Comparison of ENCODE assay signal across 8 cellular contexts in the genomic region with DNA sequence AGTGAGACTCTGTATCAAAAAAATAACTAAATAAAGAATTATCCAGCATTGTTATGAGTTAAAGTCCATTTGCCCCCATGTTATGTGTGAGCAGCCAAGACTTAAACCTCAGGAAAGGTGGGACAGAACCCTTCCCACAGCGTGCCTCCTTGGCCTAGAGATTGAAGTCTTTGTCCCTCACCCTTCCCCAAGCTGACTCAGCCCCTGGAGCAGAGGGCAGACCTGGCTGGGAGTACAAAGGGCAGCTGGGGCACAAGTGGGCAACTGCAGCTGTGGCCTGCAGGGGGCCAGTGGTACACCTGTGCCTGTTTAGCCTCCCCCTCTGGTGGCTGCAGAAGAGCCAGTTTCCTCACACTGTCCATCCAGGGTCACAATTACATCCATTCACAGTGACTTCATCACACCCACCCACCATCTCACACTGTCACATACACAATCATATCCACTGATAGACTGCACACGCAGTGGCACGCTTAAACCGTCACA. TPM values are rescaled to one million over a fixed set of nuclear protein-coding genes. Genes with fewer than 3 reads are reported as not detected.
DNase-seq lines count a peak whose midpoint lies in the region; TF ChIP-seq lines count a peak whose summit lies in the region.

No MANE protein-coding gene starts in this region.

- TF ChIP-seq POLR2A in ovary (IDR thresholded peaks at IDR 0.05) = no peak

- TF ChIP-seq EP300 in ovary (IDR thresholded peaks at IDR 0.05) = no peak

- no peaks in the 10 kb centered on the region for H3K27me3 ChIP-seq in ovary

- peak overlapping the region; percentile 89 for H3K27ac Mint-ChIP-seq in activated CD4-positive, alpha-beta memory T cell treated with anti-CD3 and anti-CD28 coated beads, Interleukin-2, amount 10 ng/mL, durations not matched to agents 7 days and 5 days

- CTCF ChIA-PET in activated CD4-positive, alpha-beta memory T cell treated with anti-CD3 and anti-CD28 coated beads, Interleukin-2, amount 10 ng/mL, durations not matched to agents 7 days and 5 days (lab: Charles Lee) = interaction anchor here (0.9 to 4.5 kb wide), 16 partner anchors 9 to 481 kb away, joined by 3 to 43 read pairs (median 4); partner anchors contain the start of genes ABHD14A, ABHD14B, PARP3 and POC1A

- H3K27me3 Mint-ChIP-seq in activated CD4-positive, alpha-beta memory T cell treated with anti-CD3 and anti-CD28 coated beads, Interleukin-2, amount 10 ng/mL, durations not matched to agents 7 days and 5 days = no peaks in the 10 kb centered on the region

- H3K27ac ChIP-seq in ovary = peak overlapping the region; percentile 65 to 96

- H3K9me3 Mint-ChIP-seq in activated CD4-positive, alpha-beta memory T cell treated with anti-CD3 and anti-CD28 coated beads, Interleukin-2, amount 10 ng/mL, durations not matched to agents 7 days and 5 days = no peaks in the 10 kb centered on the region

- peaks cover 37% of the 10 kb centered on the region for H3K4me1 Mint-ChIP-seq in activated CD4-positive, alpha-beta memory T cell treated with anti-CD3 and anti-CD28 coated beads, Interleukin-2, amount 10 ng/mL, durations not matched to agents 7 days and 5 days

- peak overlapping the region; percentile 66 for H3K4me3 ChIP-seq in LNCaP clone FGC (ENCODE audit: low read depth, low read length)
- H3K4me3 ChIP-seq in ovary = peak overlapping the region; percentile 61

- H3K36me3 Mint-ChIP-seq in activated CD4-positive, alpha-beta memory T cell treated with anti-CD3 and anti-CD28 coated beads, Interleukin-2, amount 10 ng/mL, durations not matched to agents 7 days and 5 days (ENCODE audit: low read depth) = peaks cover 8% of the 10 kb centered on the region

- POLR2A ChIA-PET in activated CD4-positive, alpha-beta memory T cell treated with anti-CD3 and anti-CD28 coated beads, Interleukin-2, amount 10 ng/mL, durations not matched to agents 7 days and 5 days (lab: Charles Lee) = interaction anchor here (0.7 to 7.6 kb wide), 14 partner anchors 8 to 1374 kb away, joined by 3 to 78 read pairs (median 5); partner anchors contain the start of genes ABHD14A, ABHD14B, DUSP7 and PARP3

- WGBS in ovary, 3 donors = 8 to 16% (median 14%) methylated on average over 4 of the region's 4 CpGs

- H3K36me3 ChIP-seq in ovary = no peaks in the 10 kb centered on the region

- peaks cover 9% of the 10 kb centered on the region for H3K4me1 ChIP-seq in ovary (ENCODE audit: insufficient read depth)

- H3K4me3 Mint-ChIP-seq in activated CD4-positive, alpha-beta memory T cell treated with anti-CD3 and anti-CD28 coated beads, Interleukin-2, amount 10 ng/mL, durations not matched to agents 7 days and 5 days = peak overlapping the region; percentile 97

- peak; percentile 34 for DNase-seq in stimulated activated CD4-positive, alpha-beta T cell treated with anti-CD3 and anti-CD28 coated beads, Interleukin-4, amount 100 ng/mL, for 24 hours
- no peak for DNase-seq in stimulated activated CD4-positive, alpha-beta T cell treated with anti-CD3 and anti-CD28 coated beads, Interleukin-12 subunit alpha, Interleukin-12 subunit beta, amount 100 ng/mL, for 4 hours
- DNase-seq in HCEC 1CT (peak; percentile 34), LNCaP clone FGC (ENCODE audit: low read depth) (peak; percentile 34), germinal center (ENCODE audit: low spot score) (peak; percentile 76), ovary (no peak), ecto neural progenitor cell (ENCODE audit: low spot score) (no peak)
- peak; percentile 45 for DNase-seq in activated CD4-positive, alpha-beta memory T cell treated with anti-CD3 and anti-CD28 coated beads, Interleukin-2, amount 10 ng/mL, durations not matched to agents 7 days and 5 days

- intact Hi-C loops in ovary (cut with DNase I) = no loop called here

- H3K9me3 ChIP-seq in ovary = no peaks in the 10 kb centered on the region

- TF ChIP-seq CTCF in LNCaP clone FGC (IDR thresholded peaks at IDR 0.05; ENCODE audit: control insufficient read depth, extremely low read depth, insufficient read depth) (peak; percentile 58), ovary (IDR thresholded peaks at IDR 0.05) (peak in 1 of 3 donors; percentile 27)

RNA-seq across cellular contexts. Expression of gene ACY1, which starts 0.9 kb away (rescaled TPM):
- total RNA-seq in activated CD4-positive, alpha-beta memory T cell treated with anti-CD3 and anti-CD28 coated beads, Interleukin-2, amount 10 ng/mL, durations not matched to agents 7 days and 5 days = 10 to 100 TPM; 18.4 to 22.0 TPM
- 10 to 100 TPM; 13.8 to 27.4 (median 21.1) TPM for total RNA-seq in ovary
- polyA plus RNA-seq in ovary = 10 to 100 TPM in 1 of 2 donors, 1 to 10 TPM in 1; 8.4 to 10.2 TPM

RNA-seq across cellular contexts. Expression of gene ABHD14A, which starts 7.5 kb away (rescaled TPM):
- 10 to 100 TPM; 10.8 to 13.3 TPM for total RNA-seq in activated CD4-positive, alpha-beta memory T cell treated with anti-CD3 and anti-CD28 coated beads, Interleukin-2, amount 10 ng/mL, durations not matched to agents 7 days and 5 days
- total RNA-seq in ovary = 10 to 100 TPM; 13.2 to 36.1 (median 27.4) TPM
- polyA plus RNA-seq in ovary = 10 to 100 TPM in 1 of 2 donors, 1 to 10 TPM in 1; 5.1 to 30.8 TPM

RNA-seq across cellular contexts. Expression of gene ABHD14B, which starts 8.5 kb away (rescaled TPM):
- 10 to 100 TPM; 57.4 to 58.1 TPM for total RNA-seq in activated CD4-positive, alpha-beta memory T cell treated with anti-CD3 and anti-CD28 coated beads, Interleukin-2, amount 10 ng/mL, durations not matched to agents 7 days and 5 days
- total RNA-seq in ovary = 10 to 100 TPM; 37.1 to 55.7 (median 45.5) TPM
- polyA plus RNA-seq in ovary = 10 to 100 TPM; 58.4 to 70.9 TPM

RNA-seq across cellular contexts. Expression of gene RPL29, which starts 13.3 kb away (rescaled TPM):
- 1,000 to 10,000 TPM; 1,042 to 1,047 TPM for total RNA-seq in activated CD4-positive, alpha-beta memory T cell treated with anti-CD3 and anti-CD28 coated beads, Interleukin-2, amount 10 ng/mL, durations not matched to agents 7 days and 5 days
- 1,000 to 10,000 TPM; 1,785 to 3,905 (median 1,999) TPM for total RNA-seq in ovary
- 1,000 to 10,000 TPM; 1,901 to 3,982 TPM for polyA plus RNA-seq in ovary

RNA-seq across cellular contexts. Expression of gene PCBP4, which starts 15.1 kb away (rescaled TPM):
- 10 to 100 TPM; 31.0 to 34.2 TPM for total RNA-seq in activated CD4-positive, alpha-beta memory T cell treated with anti-CD3 and anti-CD28 coated beads, Interleukin-2, amount 10 ng/mL, durations not matched to agents 7 days and 5 days
- 10 to 100 TPM; 36.9 to 83.3 (median 49.0) TPM for total RNA-seq in ovary
- polyA plus RNA-seq in ovary = 10 to 100 TPM in 1 of 2 donors, 1 to 10 TPM in 1; 4.5 to 28.7 TPM

Comparison
In these comparisons a context has a peak if more than half of its experiments do, and no peak if none do; other contexts are left out.
1. DNase-seq: peak in stimulated activated CD4-positive, alpha-beta T cell treated with anti-CD3 and anti-CD28 coated beads, Interleukin-4, amount 100 ng/mL, for 24 hours (single experiment), HCEC 1CT (single experiment), LNCaP clone FGC (single experiment), activated CD4-positive, alpha-beta memory T cell treated with anti-CD3 and anti-CD28 coated beads, Interleukin-2, amount 10 ng/mL, durations not matched to agents 7 days and 5 days (single experiment) and germinal center (single experiment); none in stimulated activated CD4-positive, alpha-beta T cell treated with anti-CD3 and anti-CD28 coated beads, Interleukin-12 subunit alpha, Interleukin-12 subunit beta, amount 100 ng/mL, for 4 hours (single experiment), ovary (0 of 5) and ecto neural progenitor cell (single experiment).